In the genomic region with DNA sequence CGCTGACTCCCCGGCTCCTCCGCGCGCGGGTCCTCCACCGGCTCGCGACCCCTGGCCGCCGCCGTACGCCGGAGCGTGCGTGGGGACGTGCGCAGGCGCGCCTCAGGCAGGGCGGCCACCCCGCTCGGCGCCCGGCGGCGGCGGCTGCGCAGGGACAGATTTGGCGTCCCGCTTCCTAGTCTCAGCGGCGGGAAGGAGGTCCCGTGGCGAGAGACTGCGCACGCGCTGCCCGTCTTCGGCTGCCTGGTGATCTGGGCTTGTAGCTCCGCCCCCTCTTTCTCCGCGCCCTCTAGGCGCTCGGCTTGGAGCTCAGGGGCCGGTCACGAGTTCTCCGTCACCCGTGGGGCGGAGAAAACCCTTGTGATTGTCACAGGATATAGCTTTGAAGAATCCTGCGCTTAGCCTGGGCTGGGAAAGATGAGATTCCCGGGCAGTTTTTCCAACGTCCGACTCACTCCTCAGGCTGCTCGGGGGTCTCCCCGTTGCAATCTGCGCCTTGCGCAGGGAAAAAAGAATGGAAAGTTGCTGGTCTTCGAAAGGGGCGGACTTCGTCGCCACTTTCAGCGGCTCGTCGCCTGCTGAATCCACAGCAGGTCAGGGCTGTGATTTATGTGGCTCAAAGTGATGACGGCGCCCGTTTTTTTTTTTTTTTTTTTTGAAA, we compare ENCODE assay signal across 8 cellular contexts. TPM values are rescaled to one million over a fixed set of nuclear protein-coding genes. Genes with fewer than 3 reads are reported as not detected.
DNase-seq lines count a peak whose midpoint lies in the region; ATAC-seq and TF ChIP-seq lines count a peak whose summit lies in the region.

Gene PATL1 (minus strand): TSS at position 88 of the 661 bp plus-strand sequence. CDS start 142 bp downstream, outside the sequence.

- peak in 3 of 4 donors; percentile 73 to 92 (median 82) for TF ChIP-seq POLR2A in upper lobe of left lung (IDR thresholded peaks at IDR 0.05)

- ATAC-seq in HG02870 (IDR thresholded peaks at IDR 0.05; ENCODE audit: unreplicated experiment) (peak; percentile 93), heart right ventricle (peak; percentile 96 to 99 (median 98)), upper lobe of left lung (ENCODE audit: low FRiP score in 2 of 2) (peak; percentile 97 to 99)

- H3K27ac ChIP-seq in heart right ventricle (peak within 1 kb of the TSS; percentile 75 to 99 (median 96)), upper lobe of left lung (peak within 1 kb of the TSS; percentile 96 to 100 (median 96))

- peak; percentile 99 for DNase-seq in GM13976 (ENCODE audit: low spot score)
- peak; percentile 96 for DNase-seq in NCI-H146 treated with DMSO at 0.1 percent for 48 hours (lab: John Stamatoyannopoulos, UW; ENCODE audit: unreplicated experiment)
- peak; percentile 98 for DNase-seq in amniotic epithelial cell (ENCODE audit: low read depth)
- peak; percentile 99 to 100 for DNase-seq in heart right ventricle
- peak; percentile 98 to 100 (median 98) for DNase-seq in posterior cingulate gyrus
- peak; percentile 99 to 100 for DNase-seq in upper lobe of left lung

- 0% methylated on average over 65 to 68 of the region's 68 CpGs for WGBS in heart right ventricle, 2 donors
- WGBS in upper lobe of left lung, 2 donors = 0 to 1% methylated on average over 34 to 36 of the region's 68 CpGs

- H3K27me3 ChIP-seq in heart right ventricle (no peaks in the 10 kb centered on the region), upper lobe of left lung (no peaks in the 10 kb centered on the region)

- in situ Hi-C loops in GM13976 (cut with MboI; ENCODE audit: low sequenced_read_pairs, unreplicated experiment) = loop anchor here (10.0 kb wide), 1 partner anchor 114 kb away; no protein-coding TSS in a partner anchor

- peak in 1 of 4 donors; percentile 62 for TF ChIP-seq EP300 in upper lobe of left lung (IDR thresholded peaks at IDR 0.05)

- TF ChIP-seq CTCF in GM13976 (IDR thresholded peaks at IDR 0.05; ENCODE audit: borderline replicate concordance, control extremely low read depth, extremely low read depth, insufficient read depth, missing control alignments) = no peak
- TF ChIP-seq CTCF in heart right ventricle (IDR thresholded peaks at IDR 0.05) = peak in 1 of 9 donors; percentile 1
- no peak for TF ChIP-seq CTCF in upper lobe of left lung (IDR thresholded peaks at IDR 0.05)

- intact Hi-C loops in T-helper 1 cell treated with Interleukin-12 subunit alpha and Interleukin-12 subunit beta and Interleukin-4 antibody, amounts not matched to agents 30 ng/mL and 1 ng/mL, for 36 hours (cut with micrococcal nuclease) = loop anchor here (1.0 to 5.0 kb wide), 13 partner anchors 11 to 1693 kb away; partner anchors contain the start of genes CYB561A3, FAM111A, MRPL16 and STX3
- intact Hi-C loops in heart right ventricle (cut with DNase I) = loop anchor here in 7 of 10 donors (1.0 to 10.0 kb wide), 10 partner anchors 52 to 143 kb away; partner anchors contain the start of genes OSBP (in 4 of the 7) and MRPL16 (in 1 of the 7)
- intact Hi-C loops in posterior cingulate gyrus (cut with DNase I) = loop anchor here (1.0 to 5.0 kb wide), 4 partner anchors 53 to 133 kb away; partner anchors contain the start of gene STX3

- H3K4me1 ChIP-seq in heart right ventricle (peaks cover 0 to 43% (median 22%) of the 10 kb centered on the region in 9 donors), upper lobe of left lung (peaks cover 20 to 44% (median 28%) of the 10 kb centered on the region in 4 donors)

- H3K4me3 ChIP-seq in heart right ventricle (peak within 1 kb of the TSS; percentile 55 to 98 (median 90)), upper lobe of left lung (peak within 1 kb of the TSS; percentile 57 to 96 (median 89))

- no peaks in the 10 kb centered on the region for H3K9me3 ChIP-seq in heart right ventricle
- H3K9me3 ChIP-seq in upper lobe of left lung = no peaks in the 10 kb centered on the region

- H3K36me3 ChIP-seq in heart right ventricle = peaks cover 0 to 28% (median 18%) of the 10 kb centered on the region in 9 donors
- peaks cover 11 to 26% (median 18%) of the 10 kb centered on the region in 4 donors for H3K36me3 ChIP-seq in upper lobe of left lung

RNA-seq across cellular contexts. Expression of gene PATL1, which starts in this region (rescaled TPM):
- 57.6 and 60.8 TPM in 2 replicates for total RNA-seq in T-helper 1 cell treated with Interleukin-12 subunit alpha and Interleukin-12 subunit beta and Interleukin-4 antibody, amounts not matched to agents 30 ng/mL and 1 ng/mL, for 36 hours
- total RNA-seq in heart right ventricle (10 to 100 TPM; 20.2 to 30.4 (median 25.2) TPM), upper lobe of left lung (10 to 100 TPM; 13.4 to 34.5 (median 23.7) TPM)
- 10 to 100 TPM in 1 of 2 donors, 1 to 10 TPM in 1; 9.0 to 13.8 TPM for polyA plus RNA-seq in heart right ventricle

Comparison
In these comparisons a context has a peak if more than half of its experiments do, and no peak if none do; other contexts are left out.
1. Peak in every context shown above with its lines: DNase-seq, ATAC-seq, H3K4me3 ChIP-seq and H3K27ac ChIP-seq.